1 cellular context compared by ENCODE assay signal in genomic region chr4:188534917-188535316, GRCh38.
A peak's percentile ranks its signal among the peaks of the same experiment; 100 is the strongest.
TF ChIP-seq lines count a peak whose summit lies in the region.

No MANE protein-coding gene starts in this region.

TF ChIP-seq in HepG2, 621 proteins besides CTCF, POLR2A, EP300 and RAD21 (continued from another document and continues in another):
- TF ChIP-seq, protein P1, sequence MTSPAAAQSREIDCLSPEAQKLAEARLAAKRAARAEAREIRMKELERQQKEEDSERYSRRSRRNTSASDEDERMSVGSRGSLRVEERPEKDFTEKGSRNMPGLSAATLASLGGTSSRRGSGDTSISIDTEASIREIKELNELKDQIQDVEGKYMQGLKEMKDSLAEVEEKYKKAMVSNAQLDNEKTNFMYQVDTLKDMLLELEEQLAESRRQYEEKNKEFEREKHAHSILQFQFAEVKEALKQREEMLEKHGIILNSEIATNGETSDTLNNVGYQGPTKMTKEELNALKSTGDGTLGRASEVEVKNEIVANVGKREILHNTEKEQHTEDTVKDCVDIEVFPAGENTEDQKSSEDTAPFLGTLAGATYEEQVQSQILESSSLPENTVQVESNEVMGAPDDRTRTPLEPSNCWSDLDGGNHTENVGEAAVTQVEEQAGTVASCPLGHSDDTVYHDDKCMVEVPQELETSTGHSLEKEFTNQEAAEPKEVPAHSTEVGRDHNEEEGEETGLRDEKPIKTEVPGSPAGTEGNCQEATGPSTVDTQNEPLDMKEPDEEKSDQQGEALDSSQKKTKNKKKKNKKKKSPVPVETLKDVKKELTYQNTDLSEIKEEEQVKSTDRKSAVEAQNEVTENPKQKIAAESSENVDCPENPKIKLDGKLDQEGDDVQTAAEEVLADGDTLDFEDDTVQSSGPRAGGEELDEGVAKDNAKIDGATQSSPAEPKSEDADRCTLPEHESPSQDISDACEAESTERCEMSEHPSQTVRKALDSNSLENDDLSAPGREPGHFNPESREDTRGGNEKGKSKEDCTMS (CRISPR knock-in tag; conservative IDR thresholded peaks at IDR 0.05), result no peak
- TF ChIP-seq RORA (CRISPR knock-in tag; IDR thresholded peaks at IDR 0.05), result peak; percentile 94
- no peak for TF ChIP-seq NFRKB (IDR thresholded peaks at IDR 0.05)
- TF ChIP-seq, protein P2, sequence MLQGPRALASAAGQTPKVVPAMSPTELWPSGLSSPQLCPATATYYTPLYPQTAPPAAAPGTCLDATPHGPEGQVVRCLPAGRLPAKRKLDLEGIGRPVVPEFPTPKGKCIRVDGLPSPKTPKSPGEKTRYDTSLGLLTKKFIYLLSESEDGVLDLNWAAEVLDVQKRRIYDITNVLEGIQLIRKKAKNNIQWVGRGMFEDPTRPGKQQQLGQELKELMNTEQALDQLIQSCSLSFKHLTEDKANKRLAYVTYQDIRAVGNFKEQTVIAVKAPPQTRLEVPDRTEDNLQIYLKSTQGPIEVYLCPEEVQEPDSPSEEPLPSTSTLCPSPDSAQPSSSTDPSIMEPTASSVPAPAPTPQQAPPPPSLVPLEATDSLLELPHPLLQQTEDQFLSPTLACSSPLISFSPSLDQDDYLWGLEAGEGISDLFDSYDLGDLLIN (CRISPR knock-in tag; IDR thresholded peaks at IDR 0.05; ENCODE audit: borderline replicate concordance), result no peak
- TF ChIP-seq ZNF234 (CRISPR knock-in tag; conservative IDR thresholded peaks at IDR 0.05), result no peak
- TF ChIP-seq ZNF703 (CRISPR knock-in tag; IDR thresholded peaks at IDR 0.05; ENCODE audit: borderline replicate concordance), result no peak
- no peak for TF ChIP-seq ZNF713 (CRISPR knock-in tag; IDR thresholded peaks at IDR 0.05)
- TF ChIP-seq GABPA (IDR thresholded peaks at IDR 0.05; ENCODE audit: low read depth, low read length), result no peak
- TF ChIP-seq GABPA (CRISPR knock-in tag; IDR thresholded peaks at IDR 0.05; ENCODE audit: low read depth), result no peak
- no peak for TF ChIP-seq KMT2B (CRISPR knock-in tag; IDR thresholded peaks at IDR 0.05)
- TF ChIP-seq SIN3A (IDR thresholded peaks at IDR 0.05; ENCODE audit: borderline replicate concordance, low read depth, low read length), result no peak
- TF ChIP-seq ZNF879 (CRISPR knock-in tag; IDR thresholded peaks at IDR 0.05), result no peak
- TF ChIP-seq JUNB (CRISPR knock-in tag; IDR thresholded peaks at IDR 0.05; ENCODE audit: borderline replicate concordance), result no peak
- TF ChIP-seq NCOA1 (CRISPR knock-in tag; IDR thresholded peaks at IDR 0.05), result no peak
- TF ChIP-seq NFIB (CRISPR knock-in tag; IDR thresholded peaks at IDR 0.05; ENCODE audit: borderline replicate concordance), result no peak
- peak; percentile 43; the same call in 1 of the 2 replicates for TF ChIP-seq ZNF331 (CRISPR knock-in tag; IDR thresholded peaks at IDR 0.05)
- no peak for TF ChIP-seq RAD51 (IDR thresholded peaks at IDR 0.05; ENCODE audit: borderline replicate concordance)
- no peak for TF ChIP-seq CAMTA2 (CRISPR knock-in tag; IDR thresholded peaks at IDR 0.05; ENCODE audit: borderline replicate concordance)
- TF ChIP-seq ZNF513 (CRISPR knock-in tag; conservative IDR thresholded peaks at IDR 0.05), result no peak
- no peak for TF ChIP-seq ZFAT (CRISPR knock-in tag; conservative IDR thresholded peaks at IDR 0.05)
- no peak for TF ChIP-seq TEAD2 (CRISPR knock-in tag; IDR thresholded peaks at IDR 0.05)
- TF ChIP-seq, protein P3, sequence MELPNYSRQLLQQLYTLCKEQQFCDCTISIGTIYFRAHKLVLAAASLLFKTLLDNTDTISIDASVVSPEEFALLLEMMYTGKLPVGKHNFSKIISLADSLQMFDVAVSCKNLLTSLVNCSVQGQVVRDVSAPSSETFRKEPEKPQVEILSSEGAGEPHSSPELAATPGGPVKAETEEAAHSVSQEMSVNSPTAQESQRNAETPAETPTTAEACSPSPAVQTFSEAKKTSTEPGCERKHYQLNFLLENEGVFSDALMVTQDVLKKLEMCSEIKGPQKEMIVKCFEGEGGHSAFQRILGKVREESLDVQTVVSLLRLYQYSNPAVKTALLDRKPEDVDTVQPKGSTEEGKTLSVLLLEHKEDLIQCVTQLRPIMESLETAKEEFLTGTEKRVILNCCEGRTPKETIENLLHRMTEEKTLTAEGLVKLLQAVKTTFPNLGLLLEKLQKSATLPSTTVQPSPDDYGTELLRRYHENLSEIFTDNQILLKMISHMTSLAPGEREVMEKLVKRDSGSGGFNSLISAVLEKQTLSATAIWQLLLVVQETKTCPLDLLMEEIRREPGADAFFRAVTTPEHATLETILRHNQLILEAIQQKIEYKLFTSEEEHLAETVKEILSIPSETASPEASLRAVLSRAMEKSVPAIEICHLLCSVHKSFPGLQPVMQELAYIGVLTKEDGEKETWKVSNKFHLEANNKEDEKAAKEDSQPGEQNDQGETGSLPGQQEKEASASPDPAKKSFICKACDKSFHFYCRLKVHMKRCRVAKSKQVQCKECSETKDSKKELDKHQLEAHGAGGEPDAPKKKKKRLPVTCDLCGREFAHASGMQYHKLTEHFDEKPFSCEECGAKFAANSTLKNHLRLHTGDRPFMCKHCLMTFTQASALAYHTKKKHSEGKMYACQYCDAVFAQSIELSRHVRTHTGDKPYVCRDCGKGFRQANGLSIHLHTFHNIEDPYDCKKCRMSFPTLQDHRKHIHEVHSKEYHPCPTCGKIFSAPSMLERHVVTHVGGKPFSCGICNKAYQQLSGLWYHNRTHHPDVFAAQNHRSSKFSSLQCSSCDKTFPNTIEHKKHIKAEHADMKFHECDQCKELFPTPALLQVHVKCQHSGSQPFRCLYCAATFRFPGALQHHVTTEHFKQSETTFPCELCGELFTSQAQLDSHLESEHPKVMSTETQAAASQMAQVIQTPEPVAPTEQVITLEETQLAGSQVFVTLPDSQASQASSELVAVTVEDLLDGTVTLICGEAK (IDR thresholded peaks at IDR 0.05), result no peak
- TF ChIP-seq, protein P3 (CRISPR knock-in tag; IDR thresholded peaks at IDR 0.05), result no peak; the same call in 1 of the 2 replicates
- TF ChIP-seq STAG1 (CRISPR knock-in tag; IDR thresholded peaks at IDR 0.05), result no peak
- TF ChIP-seq SMAD3 (CRISPR knock-in tag; IDR thresholded peaks at IDR 0.05), result no peak
- TF ChIP-seq ZNF883 (CRISPR knock-in tag; IDR thresholded peaks at IDR 0.05; ENCODE audit: not compliant biosample characterization), result no peak
- TF ChIP-seq GZF1 (CRISPR knock-in tag; IDR thresholded peaks at IDR 0.05), result no peak
- TF ChIP-seq ZNF672 (CRISPR knock-in tag; IDR thresholded peaks at IDR 0.05), result no peak
- no peak for TF ChIP-seq ZNF780A (CRISPR knock-in tag; IDR thresholded peaks at IDR 0.05)
- TF ChIP-seq MTA1 (CRISPR knock-in tag; IDR thresholded peaks at IDR 0.05; ENCODE audit: borderline replicate concordance), result no peak
- TF ChIP-seq ZNF547 (CRISPR knock-in tag; IDR thresholded peaks at IDR 0.05), result no peak
- no peak for TF ChIP-seq HNRNPUL1 (IDR thresholded peaks at IDR 0.05; ENCODE audit: low read depth, low read length)
- no peak for TF ChIP-seq ZSCAN5A (CRISPR knock-in tag; IDR thresholded peaks at IDR 0.05; ENCODE audit: borderline replicate concordance)
- no peak for TF ChIP-seq BCL3 (CRISPR knock-in tag; IDR thresholded peaks at IDR 0.05)
- no peak for TF ChIP-seq EHMT2 (IDR thresholded peaks at IDR 0.05; ENCODE audit: borderline replicate concordance, low read depth, low read length)
- TF ChIP-seq NR3C1 (CRISPR knock-in tag; IDR thresholded peaks at IDR 0.05), result no peak
- TF ChIP-seq MYPOP (CRISPR knock-in tag; IDR thresholded peaks at IDR 0.05), result no peak
- TF ChIP-seq, protein P4, sequence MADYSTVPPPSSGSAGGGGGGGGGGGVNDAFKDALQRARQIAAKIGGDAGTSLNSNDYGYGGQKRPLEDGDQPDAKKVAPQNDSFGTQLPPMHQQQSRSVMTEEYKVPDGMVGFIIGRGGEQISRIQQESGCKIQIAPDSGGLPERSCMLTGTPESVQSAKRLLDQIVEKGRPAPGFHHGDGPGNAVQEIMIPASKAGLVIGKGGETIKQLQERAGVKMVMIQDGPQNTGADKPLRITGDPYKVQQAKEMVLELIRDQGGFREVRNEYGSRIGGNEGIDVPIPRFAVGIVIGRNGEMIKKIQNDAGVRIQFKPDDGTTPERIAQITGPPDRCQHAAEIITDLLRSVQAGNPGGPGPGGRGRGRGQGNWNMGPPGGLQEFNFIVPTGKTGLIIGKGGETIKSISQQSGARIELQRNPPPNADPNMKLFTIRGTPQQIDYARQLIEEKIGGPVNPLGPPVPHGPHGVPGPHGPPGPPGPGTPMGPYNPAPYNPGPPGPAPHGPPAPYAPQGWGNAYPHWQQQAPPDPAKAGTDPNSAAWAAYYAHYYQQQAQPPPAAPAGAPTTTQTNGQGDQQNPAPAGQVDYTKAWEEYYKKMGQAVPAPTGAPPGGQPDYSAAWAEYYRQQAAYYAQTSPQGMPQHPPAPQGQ (CRISPR knock-in tag; IDR thresholded peaks at IDR 0.05; ENCODE audit: borderline replicate concordance), result no peak
- TF ChIP-seq PAX8 (CRISPR knock-in tag; IDR thresholded peaks at IDR 0.05; ENCODE audit: borderline replicate concordance), result no peak
- no peak for TF ChIP-seq ZNF329 (CRISPR knock-in tag; IDR thresholded peaks at IDR 0.05; ENCODE audit: low read depth)
- TF ChIP-seq IKZF1 (IDR thresholded peaks at IDR 0.05), result no peak
- TF ChIP-seq SCMH1 (CRISPR knock-in tag; IDR thresholded peaks at IDR 0.05; ENCODE audit: borderline replicate concordance), result no peak
- TF ChIP-seq TBP (CRISPR knock-in tag; IDR thresholded peaks at IDR 0.05), result no peak
- TF ChIP-seq NFE2L1 (CRISPR knock-in tag; IDR thresholded peaks at IDR 0.05; ENCODE audit: borderline replicate concordance), result no peak
- TF ChIP-seq, protein P5, sequence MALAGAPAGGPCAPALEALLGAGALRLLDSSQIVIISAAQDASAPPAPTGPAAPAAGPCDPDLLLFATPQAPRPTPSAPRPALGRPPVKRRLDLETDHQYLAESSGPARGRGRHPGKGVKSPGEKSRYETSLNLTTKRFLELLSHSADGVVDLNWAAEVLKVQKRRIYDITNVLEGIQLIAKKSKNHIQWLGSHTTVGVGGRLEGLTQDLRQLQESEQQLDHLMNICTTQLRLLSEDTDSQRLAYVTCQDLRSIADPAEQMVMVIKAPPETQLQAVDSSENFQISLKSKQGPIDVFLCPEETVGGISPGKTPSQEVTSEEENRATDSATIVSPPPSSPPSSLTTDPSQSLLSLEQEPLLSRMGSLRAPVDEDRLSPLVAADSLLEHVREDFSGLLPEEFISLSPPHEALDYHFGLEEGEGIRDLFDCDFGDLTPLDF (CRISPR knock-in tag; IDR thresholded peaks at IDR 0.05), result no peak
- TF ChIP-seq ZNF263 (CRISPR knock-in tag; IDR thresholded peaks at IDR 0.05), result no peak
- TF ChIP-seq FOXA3 (CRISPR knock-in tag; IDR thresholded peaks at IDR 0.05), result peak; percentile 71
